ENCODE assay signal across 18 cellular contexts in the genomic region with DNA sequence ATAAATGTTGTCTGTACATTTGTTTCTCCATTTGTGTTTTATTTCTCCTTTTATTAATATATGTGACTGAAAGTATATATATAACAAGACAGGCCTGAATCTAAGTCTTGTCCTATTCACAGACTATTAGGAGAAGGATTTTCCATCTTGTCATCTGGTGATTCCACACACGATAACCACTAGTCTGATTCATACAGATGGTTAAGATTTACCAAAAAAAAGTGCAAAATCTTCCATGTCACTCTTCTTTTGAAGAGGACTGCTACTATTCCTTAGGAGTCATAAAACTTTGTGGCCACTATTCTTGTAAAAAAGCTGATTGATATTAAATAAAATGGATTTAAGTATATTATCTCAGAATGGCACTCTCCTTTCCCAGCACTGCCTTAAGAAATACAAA.
DNase-seq lines count a peak whose midpoint lies in the region; ATAC-seq and TF ChIP-seq lines count a peak whose summit lies in the region.
"Had no signal": no experiment of that assay in that cellular context is flagged by ENCODE, and none has a peak within 500 bp of the region (broad histone marks: within the 10 kb centered on the region; RNA-seq: fewer than 3 reads in every experiment).

No MANE protein-coding gene starts in this region.

- H2BK120ac ChIP-seq in IMR-90 (ENCODE audit: low read depth, low read length), result no peak overlapping the region

- no peaks in the 10 kb centered on the region for H3K9me1 ChIP-seq in IMR-90 (ENCODE audit: insufficient read depth, low read length)

- H3K18ac ChIP-seq in IMR-90 (ENCODE audit: low read depth, low read length), result no peak overlapping the region; the same call in 1 of the 2 replicates

- no peak overlapping the region for H2AFZ ChIP-seq in IMR-90 (replicated peaks; ENCODE audit: low read length, poor library complexity)

- no CpG with 5 or more reads among the region's 1 CpG for WGBS in IMR-90 (ENCODE audit: extremely low coverage in 2 of 2, insufficient read length in 1 of 2), 2 experiments

- H2AK5ac ChIP-seq in IMR-90 (ENCODE audit: low read depth, low read length), result no peak overlapping the region

- no peaks in the 10 kb centered on the region for H3K36me3 ChIP-seq in IMR-90 (ENCODE audit: control insufficient read depth, insufficient read depth, low read length)

- H3K4me1 ChIP-seq in IMR-90 (ENCODE audit: control insufficient read depth, insufficient read depth, low read length), result peaks cover 3% of the 10 kb centered on the region; the same call in 1 of the 2 replicates
- H3K4me1 ChIP-seq: A549, Caco-2 had no signal

- no peaks in the 10 kb centered on the region for H4K20me1 ChIP-seq in IMR-90 (ENCODE audit: insufficient read depth, low read length)
- H4K20me1 ChIP-seq: BLaER1 treated with 17β-estradiol and CSF1 and Interleukin-3, amounts not matched to agents 10 nM and 100 nM had no signal

- H3K9me3 ChIP-seq in IMR-90 (ENCODE audit: control insufficient read depth, insufficient read depth, low read length), result no peaks in the 10 kb centered on the region
- H3K9me3 ChIP-seq: A549, Caco-2 had no signal

- no TSS peak for BruUV-seq in IMR-90 (replicated peaks; lab: Mats Ljungman, UMichigan)

- H3K4me2 ChIP-seq in IMR-90 (ENCODE audit: low read depth, low read length), result no peak overlapping the region
- H3K4me2 ChIP-seq: A549; BLaER1 treated with 17β-estradiol and CSF1 and Interleukin-3, amounts not matched to agents 10 nM and 100 nM had no signal

- POLR2A ChIA-PET in IMR-90 (lab: Charles Lee; ENCODE audit: unreplicated experiment), result no interaction called here

- peak; percentile 7 for DNase-seq in EH (ENCODE audit: low read depth)
- peak; percentile 24 for DNase-seq in IMR-90
- DNase-seq in amniotic epithelial cell (ENCODE audit: low read depth), result peak; percentile 7
- no peak for DNase-seq in glomerular visceral epithelial cell (ENCODE audit: extremely low spot score)
- DNase-seq in GM19240 (ENCODE audit: insufficient read length, low spot score), result no peak
- DNase-seq: AML-193; Caco-2; Calu3; CD4-positive, alpha-beta T cell; CD8-positive, alpha-beta T cell; DMS79 treated with DMSO at 0.1 percent for 48 hours; EL; GF-D8 had no signal

- H3K27me3 ChIP-seq in IMR-90 (ENCODE audit: control insufficient read depth, insufficient read depth, low read length), result no peaks in the 10 kb centered on the region
- H3K27me3 ChIP-seq: BLaER1 treated with 17β-estradiol and CSF1 and Interleukin-3, amounts not matched to agents 10 nM and 100 nM had no signal

- no peak overlapping the region for H3K9ac ChIP-seq in IMR-90 (ENCODE audit: low read depth, low read length)
- H3K9ac ChIP-seq: BLaER1 treated with 17β-estradiol and CSF1 and Interleukin-3, amounts not matched to agents 10 nM and 100 nM had no signal

- no peak overlapping the region for H3K56ac ChIP-seq in IMR-90 (ENCODE audit: extremely low read depth, insufficient read depth, low read length)

- CTCF ChIA-PET in IMR-90 (lab: Yijun Ruan, JAX), result no interaction called here

- TF ChIP-seq POLR2A in IMR-90 (IDR thresholded peaks at IDR 0.05; ENCODE audit: low read depth, low read length), result no peak

- H4K91ac ChIP-seq in IMR-90 (ENCODE audit: insufficient read depth, low read depth, low read length), result no peak overlapping the region

- 0 out of 4 replicates have a peak, but pooled peaks cover 0 to 3% of the 10 kb centered on the region in 2 experiments for H3K79me1 ChIP-seq in IMR-90 (ENCODE audit: low read depth in 1 of 2, low read length in 2 of 2)

- no peak overlapping the region for H4K8ac ChIP-seq in IMR-90 (ENCODE audit: low read depth in 2 of 2, low read length in 2 of 2)

- no peak overlapping the region for H4K5ac ChIP-seq in IMR-90 (ENCODE audit: low read depth, low read length)

- no peak overlapping the region for H3K4me3 ChIP-seq in IMR-90 (ENCODE audit: insufficient read depth, low read depth, low read length)
- H3K4me3 ChIP-seq: A549; BLaER1 treated with 17β-estradiol and CSF1 and Interleukin-3, amounts not matched to agents 10 nM and 100 nM had no signal

- H2AK9ac ChIP-seq in IMR-90 (replicated peaks; ENCODE audit: low read depth, low read length, poor library complexity), result no peak overlapping the region

- TF ChIP-seq RAD21 in IMR-90 (IDR thresholded peaks at IDR 0.05; ENCODE audit: low read length), result no peak

- no peak for TF ChIP-seq CTCF in IMR-90 (conservative IDR thresholded peaks at IDR 0.05; ENCODE audit: low read depth, low read length)

- dilution Hi-C loops in IMR-90 (cut with HindIII; ENCODE audit: low sequenced_read_pairs, unreplicated experiment), result no loop called here

- intact Hi-C loops in IMR-90 (cut with micrococcal nuclease), result no loop called here

- no peak overlapping the region for H2BK15ac ChIP-seq in IMR-90 (ENCODE audit: low read depth, low read length)

- no peak overlapping the region for H2BK20ac ChIP-seq in IMR-90 (ENCODE audit: low read depth, low read length)

- in situ Hi-C loops in IMR-90 (cut with MboI; ENCODE audit: low sequenced_read_pairs), result no loop called here

- H2BK5ac ChIP-seq in IMR-90 (ENCODE audit: low read depth, low read length, poor library complexity, severe bottlenecking), result peak overlapping the region; percentile 53

- ATAC-seq in IMR-90 (ENCODE audit: low read depth), result peak; percentile 57
- no peak for ATAC-seq in GM21381 (IDR thresholded peaks at IDR 0.05; ENCODE audit: unreplicated experiment)
- ATAC-seq: A549; CD8-positive, alpha-beta T cell had no signal

- H3K4ac ChIP-seq in IMR-90 (ENCODE audit: low read depth, low read length), result no peak overlapping the region

- no peak overlapping the region for H3K14ac ChIP-seq in IMR-90 (replicated peaks; ENCODE audit: low read depth, low read length)

- H3K23ac ChIP-seq in IMR-90 (ENCODE audit: low read depth, low read length), result no peak overlapping the region

- no peak overlapping the region for H3K27ac ChIP-seq in IMR-90 (ENCODE audit: insufficient read depth, low read length)
- H3K27ac ChIP-seq: 22Rv1; A549; BLaER1 treated with 17β-estradiol and CSF1 and Interleukin-3, amounts not matched to agents 10 nM and 100 nM; C4-2B had no signal

TF ChIP-seq in IMR-90, 13 proteins besides CTCF, POLR2A, EP300 and RAD21:
- TF ChIP-seq MAFK (IDR thresholded peaks at IDR 0.05; ENCODE audit: low read depth, low read length) (no peak), CEBPB (IDR thresholded peaks at IDR 0.05; ENCODE audit: low read depth, low read length) (no peak), USF2 (IDR thresholded peaks at IDR 0.05; ENCODE audit: low read depth, low read length) (no peak), CHD1 (IDR thresholded peaks at IDR 0.05; ENCODE audit: low read depth, low read length) (no peak), RFX5 (IDR thresholded peaks at IDR 0.05; ENCODE audit: low read depth, low read length) (no peak), FOS (IDR thresholded peaks at IDR 0.05; ENCODE audit: low read depth, low read length) (no peak), RCOR1 (IDR thresholded peaks at IDR 0.05; ENCODE audit: insufficient replicate concordance, low read length) (no peak), SMC3 (IDR thresholded peaks at IDR 0.05; ENCODE audit: low read depth, low read length) (no peak), ELK1 (IDR thresholded peaks at IDR 0.05; ENCODE audit: borderline replicate concordance, low read depth, low read length) (no peak), MAZ (IDR thresholded peaks at IDR 0.05; ENCODE audit: borderline replicate concordance, low read depth, low read length) (no peak), BHLHE40 (IDR thresholded peaks at IDR 0.05; ENCODE audit: low read depth, low read length) (no peak), NFE2L2 (IDR thresholded peaks at IDR 0.05; ENCODE audit: low read depth, low read length) (no peak), MXI1 (IDR thresholded peaks at IDR 0.05; ENCODE audit: borderline replicate concordance, low read depth, low read length) (no peak)

Comparison
In these comparisons a context has a peak if more than half of its experiments do, and no peak if none do; other contexts are left out.
1. DNase-seq: peak in EH (single experiment), IMR-90 (single experiment) and amniotic epithelial cell (single experiment); none in glomerular visceral epithelial cell (single experiment) and GM19240 (single experiment).